ENCODE assay signal across 25 cellular contexts in genomic region chr20:57505991-57506390, GRCh38. TPM values are rescaled to one million over a fixed set of nuclear protein-coding genes. Genes with fewer than 3 reads are reported as not detected.
A peak's percentile ranks its signal among the peaks of the same experiment; 100 is the strongest.
DNase-seq lines count a peak whose midpoint lies in the region; ATAC-seq, FAIRE-seq and TF ChIP-seq lines count a peak whose summit lies in the region.
"Had no signal": no experiment of that assay in that cellular context is flagged by ENCODE, and none has a peak within 500 bp of the region (broad histone marks: within the 10 kb centered on the region; RNA-seq: fewer than 3 reads in every experiment).

No MANE protein-coding gene starts in this region.

- BruUV-seq in HepG2 (replicated peaks; lab: Mats Ljungman, UMichigan) (no TSS peak), K562 (replicated peaks; lab: Mats Ljungman, UMichigan) (no TSS peak)

- H4K20me1 ChIP-seq in HepG2 (ENCODE audit: insufficient read depth, low read length) (no peaks in the 10 kb centered on the region), K562 (replicated peaks; ENCODE audit: control insufficient read depth, insufficient read depth, low read length) (no peaks in the 10 kb centered on the region)

- H3K4me2 ChIP-seq in HepG2 (ENCODE audit: low read depth, low read length) (no peak overlapping the region), K562 (ENCODE audit: insufficient read depth, low read length) (no peak overlapping the region)

- H3K36me3 ChIP-seq in HepG2 (replicated peaks in 1 of 2; ENCODE audit: control insufficient read depth in 1 of 2, insufficient read depth in 2 of 2, low read length in 2 of 2) (no peaks in the 10 kb centered on the region), right lobe of liver (no peaks in the 10 kb centered on the region), K562 (ENCODE audit: control insufficient read depth, insufficient read depth, low read length) (peaks cover 91% of the 10 kb centered on the region)
- H3K36me3 ChIP-seq in effector memory CD4-positive, alpha-beta T cell (ENCODE audit: control insufficient read depth, insufficient read depth, low read length), result no peaks in the 10 kb centered on the region
- H3K36me3 ChIP-seq: gastrocnemius medialis, vagina had no signal

- no peaks in the 10 kb centered on the region for H3K4me1 ChIP-seq in HepG2 (ENCODE audit: insufficient read depth, low read length)
- no peaks in the 10 kb centered on the region for H3K4me1 ChIP-seq in right lobe of liver
- peaks cover 0 to 3% of the 10 kb centered on the region in 2 experiments; a peak in 1 of 5 replicates for H3K4me1 ChIP-seq in K562 (replicated peaks in 1 of 2; ENCODE audit: control insufficient read depth in 2 of 2, insufficient read depth in 2 of 2, low read length in 2 of 2)
- H3K4me1 ChIP-seq in effector memory CD4-positive, alpha-beta T cell (ENCODE audit: control insufficient read depth, insufficient read depth, low read length, poor library complexity, severe bottlenecking), result no peaks in the 10 kb centered on the region
- H3K4me1 ChIP-seq: gastrocnemius medialis, vagina had no signal

- H3K4me3 Mint-ChIP-seq in endothelial cell (ENCODE audit: unreplicated experiment), result no peak overlapping the region
- H3K4me3 Mint-ChIP-seq: activated CD8-positive, alpha-beta T cell treated with anti-CD3 and anti-CD28 coated beads, Interleukin-2, amount 10 ng/mL, durations not matched to agents 7 days and 5 days; activated T-cell treated with anti-CD3 and anti-CD28 coated beads, Interleukin-2, amount 50 U/mL, for 24 hours; CD4-positive, alpha-beta T cell; neural crest cell had no signal

- H3K79me2 ChIP-seq in HepG2 (ENCODE audit: insufficient read depth, low read length) (no peaks in the 10 kb centered on the region), K562 (ENCODE audit: control insufficient read depth, insufficient read depth, low read length) (no peaks in the 10 kb centered on the region)

- no peak overlapping the region for H3K4me3 ChIP-seq in HepG2 (replicated peaks in 1 of 3; ENCODE audit: insufficient read depth in 1 of 3, low read depth in 2 of 3, low read length in 3 of 3)
- H3K4me3 ChIP-seq in right lobe of liver, result no peak overlapping the region
- no peak overlapping the region for H3K4me3 ChIP-seq in K562
- no peak overlapping the region for H3K4me3 ChIP-seq in effector memory CD4-positive, alpha-beta T cell (ENCODE audit: insufficient read depth, low read depth, low read length, poor library complexity, severe bottlenecking)
- H3K4me3 ChIP-seq: dorsolateral prefrontal cortex, gastrocnemius medialis, SK-N-MC, vagina had no signal

- FAIRE-seq in HepG2 (lab: Jason Lieb, UNC), result no peak
- no peak for FAIRE-seq in K562 (lab: Jason Lieb, UNC)

- H3K9ac ChIP-seq in HepG2 (ENCODE audit: insufficient read depth, low read depth, low read length), result no peak overlapping the region
- H3K9ac ChIP-seq in K562 (ENCODE audit: insufficient read depth in 1 of 2, low read depth in 2 of 2, low read length in 2 of 2), result no peak overlapping the region

- no peak overlapping the region for H2AFZ ChIP-seq in HepG2 (ENCODE audit: low read length)
- no peak overlapping the region for H2AFZ ChIP-seq in K562 (ENCODE audit: low read depth, low read length)

- H3K27ac ChIP-seq in HepG2 (ENCODE audit: extremely low read length, insufficient read depth, low read length) (no peak overlapping the region), right lobe of liver (no peak overlapping the region), K562 (ENCODE audit: extremely low read depth, low read depth, low read length) (no peak overlapping the region)
- H3K27ac ChIP-seq in effector memory CD4-positive, alpha-beta T cell (ENCODE audit: insufficient read depth, low read length, poor library complexity, severe bottlenecking), result no peak overlapping the region
- H3K27ac ChIP-seq: dorsolateral prefrontal cortex, gastrocnemius medialis, vagina had no signal

- TF ChIP-seq RAD21 in HepG2 (CRISPR knock-in tag; IDR thresholded peaks at IDR 0.05) (no peak), K562 (CRISPR knock-in tag; conservative IDR thresholded peaks at IDR 0.05 in 1 of 2, IDR thresholded peaks at IDR 0.05 in 1 of 2) (no peak)

- no peaks in the 10 kb centered on the region for H3K9me1 ChIP-seq in K562 (ENCODE audit: control insufficient read depth, insufficient read depth, low read length)

- TF ChIP-seq POLR2A in HepG2 (IDR thresholded peaks at IDR 0.05; ENCODE audit: insufficient read depth in 1 of 2, low read depth in 2 of 2, low read length in 2 of 2), result no peak
- TF ChIP-seq POLR2A in right lobe of liver (IDR thresholded peaks at IDR 0.05), result no peak
- no peak for TF ChIP-seq POLR2A in K562 (conservative IDR thresholded peaks at IDR 0.05)

- no peaks in the 10 kb centered on the region for H3K9me3 Mint-ChIP-seq in endothelial cell (ENCODE audit: unreplicated experiment)
- H3K9me3 Mint-ChIP-seq: activated T-cell treated with anti-CD3 and anti-CD28 coated beads, Interleukin-2, amount 50 U/mL, for 24 hours; CD4-positive, alpha-beta T cell; neural crest cell had no signal

- DNase-seq in HepG2 (ENCODE audit: low spot score), result no peak
- no peak for DNase-seq in right lobe of liver
- peak; percentile 74 for DNase-seq in NCI-H2196 treated with DMSO at 0.1 percent for 48 hours (lab: John Stamatoyannopoulos, UW; ENCODE audit: unreplicated experiment)
- DNase-seq in K562 (ENCODE audit: extremely low read depth in 1 of 4, low spot score in 3 of 4), result no peak
- no peak for DNase-seq in endothelial cell (ENCODE audit: low spot score)
- DNase-seq in effector memory CD4-positive, alpha-beta T cell, result no peak
- DNase-seq: activated CD8-positive, alpha-beta T cell treated with anti-CD3 and anti-CD28 coated beads, Interleukin-2, amount 10 ng/mL, durations not matched to agents 7 days and 5 days; activated naive CD4-positive, alpha-beta T cell treated with Interleukin-2 at 50 U/mL for 16 hours; activated T-cell treated with anti-CD3 and anti-CD28 coated beads, Interleukin-2, amount 50 U/mL, for 24 hours; CD4-positive, alpha-beta T cell; central memory CD4-positive, alpha-beta T cell; dorsolateral prefrontal cortex; gastrocnemius medialis; NCI-H1436 treated with DMSO at 0.1 percent for 48 hours; NCI-H526 treated with DMSO at 0.1 percent for 48 hours; stimulated activated CD4-positive, alpha-beta T cell treated with anti-CD3 and anti-CD28 coated beads, Interleukin-12 subunit alpha, Interleukin-12 subunit beta, amount 100 ng/mL, for 4 hours; stimulated activated CD8-positive, alpha-beta memory T cell treated with anti-CD3 and anti-CD28 coated beads, Interleukin-4, amount 100 ng/mL, for 48 hours; T-helper 9 cell had no signal

- TF ChIP-seq EP300 in HepG2 (IDR thresholded peaks at IDR 0.05; ENCODE audit: low read depth in 2 of 2, low read length in 2 of 2) (no peak), HepG2 (CRISPR knock-in tag; IDR thresholded peaks at IDR 0.05; ENCODE audit: borderline replicate concordance) (no peak), K562 (IDR thresholded peaks at IDR 0.05; ENCODE audit: low read length) (no peak)

- no peaks in the 10 kb centered on the region for H3K9me3 ChIP-seq in HepG2 (ENCODE audit: low read length)
- H3K9me3 ChIP-seq in right lobe of liver, result no peaks in the 10 kb centered on the region
- no peaks in the 10 kb centered on the region for H3K9me3 ChIP-seq in K562 (replicated peaks; ENCODE audit: control insufficient read depth, insufficient read depth, low read depth, low read length)
- no peaks in the 10 kb centered on the region for H3K9me3 ChIP-seq in effector memory CD4-positive, alpha-beta T cell (ENCODE audit: control insufficient read depth, low read length)
- H3K9me3 ChIP-seq: gastrocnemius medialis, vagina had no signal

- H3K27me3 ChIP-seq in HepG2 (ENCODE audit: control insufficient read depth in 1 of 2, insufficient read depth in 2 of 2, low read length in 2 of 2), result peaks cover 4 to 60% of the 10 kb centered on the region in 2 experiments; a peak in 3 of 5 replicates
- no peaks in the 10 kb centered on the region for H3K27me3 ChIP-seq in right lobe of liver
- H3K27me3 ChIP-seq in K562 (ENCODE audit: control insufficient read depth in 2 of 2, insufficient read depth in 2 of 2, low read length in 2 of 2), result no peaks in the 10 kb centered on the region
- H3K27me3 ChIP-seq in effector memory CD4-positive, alpha-beta T cell (replicated peaks; ENCODE audit: control insufficient read depth, insufficient read depth, low read length, poor library complexity, severe bottlenecking), result peaks cover 4% of the 10 kb centered on the region
- H3K27me3 ChIP-seq: vagina had no signal

- ATAC-seq in HepG2, result no peak
- no peak for ATAC-seq in right lobe of liver
- ATAC-seq in K562, result no peak
- ATAC-seq in HG02798 (IDR thresholded peaks at IDR 0.05; ENCODE audit: poor library complexity, unreplicated experiment), result no peak
- ATAC-seq in GM18867 (IDR thresholded peaks at IDR 0.05; ENCODE audit: unreplicated experiment), result no peak
- ATAC-seq: activated CD8-positive, alpha-beta T cell treated with anti-CD3 and anti-CD28 coated beads, Interleukin-2, amount 10 ng/mL, durations not matched to agents 7 days and 5 days; esophagus mucosa; gastrocnemius medialis had no signal

- CTCF ChIA-PET in HepG2 (lab: Yijun Ruan, JAX; ENCODE audit: low intra/inter-chr PET ratio, low total read pairs) (no interaction called here), K562 (lab: Yijun Ruan, JAX; ENCODE audit: low intra/inter-chr PET ratio) (no interaction called here)

- H3K4me1 Mint-ChIP-seq in endothelial cell (ENCODE audit: unreplicated experiment), result peaks cover 10% of the 10 kb centered on the region

- TF ChIP-seq CTCF in HepG2 (CRISPR knock-in tag; IDR thresholded peaks at IDR 0.05), result no peak
- no peak for TF ChIP-seq CTCF in right lobe of liver (IDR thresholded peaks at IDR 0.05)
- no peak for TF ChIP-seq CTCF in K562 (IDR thresholded peaks at IDR 0.05 in 2 of 3, conservative IDR thresholded peaks at IDR 0.05 in 1 of 3; ENCODE audit: insufficient read depth in 2 of 3, low read depth in 1 of 3, low read length in 3 of 3)
- no peak for TF ChIP-seq CTCF in endothelial cell (IDR thresholded peaks at IDR 0.05; ENCODE audit: unreplicated experiment)

- H3K27ac Mint-ChIP-seq in endothelial cell (ENCODE audit: unreplicated experiment), result no peak overlapping the region
- H3K27ac Mint-ChIP-seq: activated CD8-positive, alpha-beta T cell treated with anti-CD3 and anti-CD28 coated beads, Interleukin-2, amount 10 ng/mL, durations not matched to agents 7 days and 5 days; activated T-cell treated with anti-CD3 and anti-CD28 coated beads, Interleukin-2, amount 50 U/mL, for 24 hours; CD4-positive, alpha-beta T cell had no signal

- POLR2A ChIA-PET in HepG2 (lab: Yijun Ruan, JAX) (no interaction called here), K562 (lab: Yijun Ruan, JAX) (interaction anchor here (0.7 to 1.8 kb wide), 2 partner anchors 96 to 675 kb away, joined by 3 to 4 read pairs; no protein-coding TSS in a partner anchor)

- peaks cover 5% of the 10 kb centered on the region for H3K36me3 Mint-ChIP-seq in endothelial cell (ENCODE audit: low read depth, unreplicated experiment)

- in situ Hi-C loops in HepG2 (cut with HindIII; ENCODE audit: extremely low pct_ligation_motif_present, low pct_unique_long_range_greater_than_20kb), result no loop called here
- in situ Hi-C loops in K562 (cut with MboI), result no loop called here

- 48% methylated on average over 6 of the region's 6 CpGs for WGBS in HepG2 (ENCODE audit: low lambda C conversion rate)
- 67% methylated on average over 6 of the region's 6 CpGs for WGBS in right lobe of liver (ENCODE audit: insufficient coverage, low coverage, low lambda C conversion rate, missing lambda C conversion rate)
- WGBS in K562 (ENCODE audit: insufficient coverage, low coverage, missing lambda C conversion rate), result 91% methylated on average over 6 of the region's 6 CpGs

- intact Hi-C loops in HepG2 (cut with micrococcal nuclease; ENCODE audit: unreplicated experiment), result no loop called here
- intact Hi-C loops in right lobe of liver (cut with DNase I), result no loop called here
- intact Hi-C loops in K562 (cut with micrococcal nuclease), result no loop called here

- H3K27me3 Mint-ChIP-seq in endothelial cell (ENCODE audit: unreplicated experiment), result peaks cover 6% of the 10 kb centered on the region

RNA-seq across cellular contexts. Expression of gene CTCFL, which starts 18.9 kb away (rescaled TPM):
- total RNA-seq in HepG2 (2016; rRNA removed; fragmentation: Illumina TruSeq; extraction: Trizol) (not detected in 2 replicates), right lobe of liver (under 1 TPM in 4 of 6 experiments, not detected in 2; 0.09 to 0.50 (median 0.33) TPM), K562 (2014; rRNA removed) (120 and 126 TPM in 2 replicates), K562 (2014; rRNA removed; fragmentation: Illumina TruSeq; extraction: Trizol) (111 and 112 TPM in 2 replicates), K562 (2015; rRNA removed; fragmentation: Illumina TruSeq; extraction: Trizol) (80.9 and 89.1 TPM in 2 replicates), K562 (2021) (122 and 124 TPM in 2 replicates), endothelial cell (ENCODE audit: unreplicated experiment) (0.21 TPM)
- total RNA-seq in HepG2 (2016; cell fraction: cytosol; rRNA removed; fragmentation: Illumina TruSeq; extraction: Trizol; ENCODE audit: low read depth), result not detected in 2 replicates
- not detected in 2 replicates for total RNA-seq in HepG2 (2016; cell fraction: insoluble cytoplasmic fraction; rRNA removed; fragmentation: Illumina TruSeq; extraction: Trizol)
- total RNA-seq in HepG2 (2016; cell fraction: membrane; rRNA removed; fragmentation: Illumina TruSeq; extraction: Trizol), result not detected in 2 replicates
- total RNA-seq in HepG2 (2016; cell fraction: nucleus; rRNA removed; fragmentation: Illumina TruSeq; extraction: Trizol), result not detected in 2 replicates
- polyA plus RNA-seq in HepG2 (2011; rRNA removed) (0.04 and 0.05 TPM in 2 replicates), K562 (2011; rRNA removed) (188 and 206 TPM in 2 replicates), K562 (2014; fragmentation: Illumina TruSeq; extraction: Trizol) (137 and 177 TPM in 2 replicates), K562 (2014; fragmentation: Nextera tagmentation; extraction: Ambion mirVana) (10 to 100 TPM; 42.4 to 62.7 TPM), K562 (2014; rRNA removed) (100 and 122 TPM in 2 replicates)
- 0.03 TPM in 1 of 2 replicates, not detected in the other for polyA plus RNA-seq in HepG2 (2011; cell fraction: cytosol; rRNA removed)
- polyA plus RNA-seq in HepG2 (2011; cell fraction: nucleus; rRNA removed), result not detected in 2 replicates
- 0.13 and 0.42 TPM in 2 replicates for polyA plus RNA-seq in HepG2 (2012)
- not detected in 2 replicates for polyA plus RNA-seq in HepG2 (2016; cell fraction: cytosol; fragmentation: Illumina TruSeq; extraction: Trizol; ENCODE audit: low read depth)
- polyA plus RNA-seq in HepG2 (2016; cell fraction: insoluble cytoplasmic fraction; fragmentation: Illumina TruSeq; extraction: Trizol; ENCODE audit: low read depth), result not detected in 2 replicates
- not detected in 2 replicates for polyA plus RNA-seq in HepG2 (2016; cell fraction: membrane; fragmentation: Illumina TruSeq; extraction: Trizol; ENCODE audit: low read depth)
- not detected in 2 replicates for polyA plus RNA-seq in HepG2 (2016; cell fraction: nucleus; fragmentation: Illumina TruSeq; extraction: Trizol; ENCODE audit: insufficient read depth, low read depth)
- 0.22 and 0.26 TPM in 2 replicates for polyA minus RNA-seq in HepG2 (2011; rRNA and poly(A)+ RNA removed; ENCODE audit: low replicate concordance)
- not detected in 2 replicates for polyA minus RNA-seq in HepG2 (2011; cell fraction: cytosol; rRNA and poly(A)+ RNA removed)
- not detected in 2 replicates for polyA minus RNA-seq in HepG2 (2011; cell fraction: nucleus; rRNA and poly(A)+ RNA removed)
- total RNA-seq in K562 (2011; cell fraction: chromatin; rRNA removed; ENCODE audit: low replicate concordance), result 102 and 125 TPM in 2 replicates
- 77.5 and 83.4 TPM in 2 replicates for total RNA-seq in K562 (2011; cell fraction: nucleolus; rRNA removed)
- total RNA-seq in K562 (2011; cell fraction: nucleoplasm; rRNA removed), result 85.3 and 118 TPM in 2 replicates
- 125 and 152 TPM in 2 replicates for polyA plus RNA-seq in K562 (2011; cell fraction: cytosol; rRNA removed)
- polyA plus RNA-seq in K562 (2011; cell fraction: nucleus; rRNA removed), result 92.0 and 115 TPM in 2 replicates
- 72.2 and 120 TPM in 2 replicates for polyA plus RNA-seq in K562 (2012)
- 265 and 279 TPM in 2 replicates for polyA minus RNA-seq in K562 (2011; rRNA and poly(A)+ RNA removed)
- polyA minus RNA-seq in K562 (2011; cell fraction: cytosol; rRNA and poly(A)+ RNA removed), result 117 and 124 TPM in 2 replicates
- 39.4 and 86.3 TPM in 2 replicates for polyA minus RNA-seq in K562 (2011; cell fraction: nucleus; rRNA and poly(A)+ RNA removed)
- total RNA-seq: activated CD8-positive, alpha-beta T cell treated with anti-CD3 and anti-CD28 coated beads, Interleukin-2, amount 10 ng/mL, durations not matched to agents 7 days and 5 days; CD4-positive, alpha-beta T cell; esophagus mucosa; gastrocnemius medialis; HT1080; vagina had no signal

RNA-seq across cellular contexts. Expression of gene PCK1, which starts 54.9 kb away (rescaled TPM):
- 5.4 and 12.6 TPM in 2 replicates for total RNA-seq in HepG2 (2016; rRNA removed; fragmentation: Illumina TruSeq; extraction: Trizol)
- total RNA-seq in HepG2 (2016; cell fraction: cytosol; rRNA removed; fragmentation: Illumina TruSeq; extraction: Trizol; ENCODE audit: low read depth), result 3.7 TPM in 2 replicates
- total RNA-seq in HepG2 (2016; cell fraction: insoluble cytoplasmic fraction; rRNA removed; fragmentation: Illumina TruSeq; extraction: Trizol), result 5.2 and 15.5 TPM in 2 replicates
- total RNA-seq in HepG2 (2016; cell fraction: membrane; rRNA removed; fragmentation: Illumina TruSeq; extraction: Trizol), result 3.3 and 3.9 TPM in 2 replicates
- total RNA-seq in HepG2 (2016; cell fraction: nucleus; rRNA removed; fragmentation: Illumina TruSeq; extraction: Trizol), result 23.9 and 29.1 TPM in 2 replicates
- polyA plus RNA-seq in HepG2 (2011; rRNA removed), result 6.5 and 19.5 TPM in 2 replicates
- 2.9 and 9.4 TPM in 2 replicates for polyA plus RNA-seq in HepG2 (2011; cell fraction: cytosol; rRNA removed)
- 21.5 and 61.9 TPM in 2 replicates for polyA plus RNA-seq in HepG2 (2011; cell fraction: nucleus; rRNA removed)
- polyA plus RNA-seq in HepG2 (2012), result 220 and 303 TPM in 2 replicates
- 0.43 and 0.67 TPM in 2 replicates for polyA plus RNA-seq in HepG2 (2016; cell fraction: cytosol; fragmentation: Illumina TruSeq; extraction: Trizol; ENCODE audit: low read depth)
- 5.0 and 5.7 TPM in 2 replicates for polyA plus RNA-seq in HepG2 (2016; cell fraction: insoluble cytoplasmic fraction; fragmentation: Illumina TruSeq; extraction: Trizol; ENCODE audit: low read depth)
- polyA plus RNA-seq in HepG2 (2016; cell fraction: membrane; fragmentation: Illumina TruSeq; extraction: Trizol; ENCODE audit: low read depth), result 0.71 and 0.72 TPM in 2 replicates
- 17.4 and 17.7 TPM in 2 replicates for polyA plus RNA-seq in HepG2 (2016; cell fraction: nucleus; fragmentation: Illumina TruSeq; extraction: Trizol; ENCODE audit: insufficient read depth, low read depth)
- 0.12 and 22.5 TPM in 2 replicates for polyA minus RNA-seq in HepG2 (2011; rRNA and poly(A)+ RNA removed; ENCODE audit: low replicate concordance)
- 7.7 and 23.7 TPM in 2 replicates for polyA minus RNA-seq in HepG2 (2011; cell fraction: cytosol; rRNA and poly(A)+ RNA removed)
- polyA minus RNA-seq in HepG2 (2011; cell fraction: nucleus; rRNA and poly(A)+ RNA removed), result 39.8 and 149 TPM in 2 replicates
- 1,000 to 10,000 TPM in 2 of 6 experiments, 100 to 1,000 TPM in 4; 187 to 1,757 (median 778) TPM for total RNA-seq in right lobe of liver
- total RNA-seq in K562 (2011; cell fraction: chromatin; rRNA removed; ENCODE audit: low replicate concordance), result 0.70 and 2.3 TPM in 2 replicates
- total RNA-seq in K562 (2011; cell fraction: nucleolus; rRNA removed), result 0.92 and 1.3 TPM in 2 replicates
- total RNA-seq in K562 (2011; cell fraction: nucleoplasm; rRNA removed), result 0.38 and 1.2 TPM in 2 replicates
- total RNA-seq in K562 (2014; rRNA removed), result 0.05 and 0.16 TPM in 2 replicates
- 0.13 and 0.18 TPM in 2 replicates for total RNA-seq in K562 (2014; rRNA removed; fragmentation: Illumina TruSeq; extraction: Trizol)
- 0.29 and 0.30 TPM in 2 replicates for total RNA-seq in K562 (2015; rRNA removed; fragmentation: Illumina TruSeq; extraction: Trizol)
- total RNA-seq in K562 (2021), result 0.54 and 0.73 TPM in 2 replicates
- polyA plus RNA-seq in K562 (2011; rRNA removed), result 0.09 and 0.15 TPM in 2 replicates
- 0.04 and 0.48 TPM in 2 replicates for polyA plus RNA-seq in K562 (2011; cell fraction: cytosol; rRNA removed)
- 0.90 and 1.5 TPM in 2 replicates for polyA plus RNA-seq in K562 (2011; cell fraction: nucleus; rRNA removed)
- 0.14 and 0.21 TPM in 2 replicates for polyA plus RNA-seq in K562 (2012)
- 0.12 and 0.14 TPM in 2 replicates for polyA plus RNA-seq in K562 (2014; fragmentation: Illumina TruSeq; extraction: Trizol)
- under 1 TPM; 0.10 to 0.15 TPM for polyA plus RNA-seq in K562 (2014; fragmentation: Nextera tagmentation; extraction: Ambion mirVana)
- polyA plus RNA-seq in K562 (2014; rRNA removed), result 0.12 and 0.46 TPM in 2 replicates
- 0.72 and 1.2 TPM in 2 replicates for polyA minus RNA-seq in K562 (2011; rRNA and poly(A)+ RNA removed)
- 1.2 TPM in 1 of 2 replicates, not detected in the other for polyA minus RNA-seq in K562 (2011; cell fraction: cytosol; rRNA and poly(A)+ RNA removed)
- polyA minus RNA-seq in K562 (2011; cell fraction: nucleus; rRNA and poly(A)+ RNA removed), result 0.67 and 1.1 TPM in 2 replicates
- total RNA-seq in endothelial cell (ENCODE audit: unreplicated experiment), result not detected
- total RNA-seq: activated CD8-positive, alpha-beta T cell treated with anti-CD3 and anti-CD28 coated beads, Interleukin-2, amount 10 ng/mL, durations not matched to agents 7 days and 5 days; CD4-positive, alpha-beta T cell; HT1080; neural crest cell had no signal

Comparison
In these comparisons a context has a peak if more than half of its experiments do, and no peak if none do; other contexts are left out.
1. RNA of gene PCK1, which starts 54.9 kb away (total RNA-seq): 187 to 1,757 TPM in right lobe of liver; 3.3 to 29.1 TPM in HepG2, 0.05 to 2.3 TPM in K562 and not detected in endothelial cell (single experiment); every median in the first group is over 4 times any median in the second.
2. RNA of gene CTCFL, which starts 18.9 kb away (total RNA-seq): 77.5 to 126 TPM in K562; 0.21 TPM in endothelial cell (single experiment), 0.09 to 0.50 TPM in right lobe of liver and not detected in HepG2; every median in the first group is over 10 times any median in the second.
3. Of the 241 proteins assayed by ChIP-seq in both HepG2 and K562: peak only in HepG2: RFX5; only in K562: RFX1; in both: none; in neither: 239.